Comparison of ENCODE assay signal across 8 cellular contexts in genomic region chr10:102394079-102394800, GRCh38. TPM values are rescaled to one million over a fixed set of nuclear protein-coding genes. Genes with fewer than 3 reads are reported as not detected.
DNase-seq lines count a peak whose midpoint lies in the region; ATAC-seq and TF ChIP-seq lines count a peak whose summit lies in the region.

No MANE protein-coding gene starts in this region.

- peaks cover 24% of the 10 kb centered on the region for H3K27me3 Mint-ChIP-seq in endodermal cell (ENCODE audit: insufficient read depth)

- no peaks in the 10 kb centered on the region for H3K9me3 ChIP-seq in endodermal cell (ENCODE audit: control insufficient read depth, low read length)

- no peaks in the 10 kb centered on the region for H3K9me3 Mint-ChIP-seq in endodermal cell

- 0% methylated on average over 22 to 71 of the region's 71 CpGs for WGBS in endodermal cell (ENCODE audit: insufficient coverage in 1 of 2, insufficient read length in 1 of 2), 2 experiments

- peak overlapping the region; percentile 49 for H3K9ac ChIP-seq in endodermal cell (ENCODE audit: extremely low read depth, low read length, poor library complexity, severe bottlenecking)

- peak overlapping the region; percentile 59 for H3K27ac Mint-ChIP-seq in endodermal cell

- H3K4me3 Mint-ChIP-seq in endodermal cell, result peak overlapping the region; percentile 70

- H3K36me3 Mint-ChIP-seq in endodermal cell (ENCODE audit: low read depth), result peaks cover 6% of the 10 kb centered on the region

- peak; percentile 88 for DNase-seq in NOMO-1 treated with DMSO at 0.1 percent for 48 hours (lab: John Stamatoyannopoulos, UW; ENCODE audit: unreplicated experiment)
- peak; percentile 97 for DNase-seq in activated CD8-positive, alpha-beta memory T cell treated with anti-CD3 and anti-CD28 coated beads, Interleukin-2, amount 50 U/mL, for 1 hour (ENCODE audit: extremely low read depth)
- peak; percentile 96 for DNase-seq in endodermal cell
- DNase-seq in midbrain (lab: John Stamatoyannopoulos, UW), result peak; percentile 86
- peak; percentile 97 to 98 for DNase-seq in stimulated activated CD8-positive, alpha-beta memory T cell treated with anti-CD3 and anti-CD28 coated beads, Interleukin-15, amount 100 ng/mL, for 48 hours (ENCODE audit: low read depth in 2 of 2)

- H3K4me3 ChIP-seq in endodermal cell (ENCODE audit: low read length), result peak overlapping the region; percentile 89

- TF ChIP-seq CTCF in C4-2B (conservative IDR thresholded peaks at IDR 0.05) (peak; percentile 98), endodermal cell (conservative IDR thresholded peaks at IDR 0.05) (peak; percentile 99)

- H3K27ac ChIP-seq in C4-2B, result peak overlapping the region; percentile 65
- H3K27ac ChIP-seq in endodermal cell (ENCODE audit: low read depth, low read length), result no peak overlapping the region

- H3K36me3 ChIP-seq in endodermal cell (ENCODE audit: control insufficient read depth, insufficient read depth, low read length), result peaks cover 6% of the 10 kb centered on the region

- ATAC-seq in GM19043 (IDR thresholded peaks at IDR 0.05; ENCODE audit: low read depth, unreplicated experiment), result peak; percentile 74
- ATAC-seq in HG03354 (IDR thresholded peaks at IDR 0.05; ENCODE audit: poor library complexity, severe bottlenecking, unreplicated experiment), result peak; percentile 83

- H3K4me1 Mint-ChIP-seq in endodermal cell, result peaks cover 24% of the 10 kb centered on the region

- H3K27me3 ChIP-seq in endodermal cell (ENCODE audit: control insufficient read depth, insufficient read depth, low read length, poor library complexity, severe bottlenecking), result peaks cover 11% of the 10 kb centered on the region

- peaks cover 7% of the 10 kb centered on the region for H3K4me1 ChIP-seq in endodermal cell (ENCODE audit: control insufficient read depth, insufficient read depth, low read length)

RNA-seq across cellular contexts. Expression of gene NFKB2, which starts 1.3 kb away (rescaled TPM):
- 10 to 100 TPM; 28.7 to 45.2 TPM for total RNA-seq in endodermal cell
- 19.9 TPM for polyA plus RNA-seq in endodermal cell (2013, experiment 1 of 2)
- 19.9 TPM for polyA plus RNA-seq in endodermal cell (2013, experiment 2 of 2)

RNA-seq across cellular contexts. Expression of gene PSD, which starts 24.3 kb away (rescaled TPM):
- total RNA-seq in endodermal cell, result 1 to 10 TPM; 2.8 to 8.3 TPM
- 9.2 TPM for polyA plus RNA-seq in endodermal cell (2013, experiment 1 of 2)
- 9.9 TPM for polyA plus RNA-seq in endodermal cell (2013, experiment 2 of 2)

RNA-seq across cellular contexts. Expression of gene FBXL15, which starts 26.4 kb away (rescaled TPM):
- 10 to 100 TPM in 1 of 2 donors, 1 to 10 TPM in 1; 9.7 to 11.4 TPM for total RNA-seq in endodermal cell
- polyA plus RNA-seq in endodermal cell (2013, experiment 1 of 2), result 9.3 TPM
- polyA plus RNA-seq in endodermal cell (2013, experiment 2 of 2), result 10.1 TPM

RNA-seq across cellular contexts. Expression of gene CUEDC2, which starts 38.1 kb away (rescaled TPM):
- 10 to 100 TPM; 51.7 to 82.9 TPM for total RNA-seq in endodermal cell
- polyA plus RNA-seq in endodermal cell (2013, experiment 1 of 2), result 103 TPM
- polyA plus RNA-seq in endodermal cell (2013, experiment 2 of 2), result 91.7 TPM

RNA-seq across cellular contexts. Expression of gene C10orf95, which starts 57.1 kb away (rescaled TPM):
- total RNA-seq in endodermal cell, result under 1 TPM; 0.35 to 0.93 TPM
- not detected for polyA plus RNA-seq in endodermal cell (2013, experiment 1 of 2)
- polyA plus RNA-seq in endodermal cell (2013, experiment 2 of 2), result 0.25 TPM
